ENCODE assay signal across 9 cellular contexts in the genomic region with DNA sequence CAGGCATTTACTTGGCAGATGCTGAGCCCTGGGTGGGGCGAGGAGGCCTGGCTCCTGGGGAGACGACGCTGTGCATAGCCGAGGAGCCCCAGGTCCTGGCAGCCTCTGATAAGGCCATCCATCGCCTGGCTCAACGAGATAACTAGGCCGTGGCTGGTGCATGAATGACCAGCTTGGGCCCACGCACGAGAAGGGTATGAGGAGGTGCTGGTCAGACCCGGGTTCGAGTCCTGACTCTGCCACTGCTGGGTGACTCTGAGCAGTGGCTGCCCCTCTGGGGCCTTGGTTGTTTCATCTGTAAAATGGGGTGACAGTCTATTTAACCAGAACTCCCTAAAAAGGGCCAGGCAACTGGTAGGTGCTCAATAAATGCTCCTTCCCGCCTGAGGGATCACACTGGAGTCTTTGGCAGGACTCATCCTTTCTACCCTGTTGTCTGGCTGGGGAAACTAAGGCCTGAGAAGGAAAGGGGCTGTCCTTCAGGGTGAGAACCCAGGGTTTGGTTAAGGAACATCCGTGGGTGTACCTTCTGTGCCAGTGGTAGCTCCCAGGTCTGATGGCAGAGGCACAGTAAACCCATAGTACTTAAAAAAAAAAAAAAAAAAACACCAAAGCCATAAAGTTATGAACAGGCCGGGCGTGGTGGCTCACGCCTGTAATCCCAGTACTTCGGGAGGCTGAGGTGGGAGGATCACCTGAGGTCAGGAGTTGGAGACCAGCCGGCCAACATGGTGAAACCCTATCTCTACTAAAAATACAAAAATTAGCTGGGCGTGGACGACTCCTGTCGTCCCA. TPM values are rescaled to one million over a fixed set of nuclear protein-coding genes. Genes with fewer than 3 reads are reported as not detected.
DNase-seq lines count a peak whose midpoint lies in the region; ATAC-seq and TF ChIP-seq lines count a peak whose summit lies in the region.
"Had no signal": no experiment of that assay in that cellular context is flagged by ENCODE, and none has a peak within 500 bp of the region (broad histone marks: within the 10 kb centered on the region; RNA-seq: fewer than 3 reads in every experiment).

No MANE protein-coding gene starts in this region.

- H3K9me3 ChIP-seq in heart right ventricle = no peaks in the 10 kb centered on the region
- no peaks in the 10 kb centered on the region for H3K9me3 ChIP-seq in adipocyte (ENCODE audit: control insufficient read depth, low read length)
- no peaks in the 10 kb centered on the region for H3K9me3 ChIP-seq in muscle layer of colon (ENCODE audit: low read length)
- no peaks in the 10 kb centered on the region for H3K9me3 ChIP-seq in vagina

- no peak for DNase-seq in heart right ventricle
- no peak for DNase-seq in Right ventricle myocardium superior
- no peak for DNase-seq in adipocyte (ENCODE audit: low read depth)
- DNase-seq in vagina (ENCODE audit: extremely low spot score in 2 of 2) = no peak
- no peak for DNase-seq in NCI-H526 (lab: John Stamatoyannopoulos, UW)
- no peak for DNase-seq in SIG-M5 treated with dmso at 0.1 percent for 504 hours (lab: John Stamatoyannopoulos, UW; ENCODE audit: unreplicated experiment)
- DNase-seq in nucleus accumbens (lab: John Stamatoyannopoulos, UW) = no peak

- no peak for TF ChIP-seq CTCF in heart right ventricle (IDR thresholded peaks at IDR 0.05)
- TF ChIP-seq CTCF in vagina (IDR thresholded peaks at IDR 0.05) = no peak

- intact Hi-C loops in heart right ventricle (cut with DNase I) (loop anchor here in 7 of 10 donors (5.0 to 10.0 kb wide), 5 partner anchors 63 to 143 kb away; partner anchors contain the start of genes RPL18A (in 1 of the 7) and SLC5A5 (in 1 of the 7)), Right ventricle myocardium superior (cut with DNase I) (loop anchor here (10.0 kb wide), 1 partner anchor 135 kb away; no protein-coding TSS in a partner anchor), vagina (cut with DNase I) (loop anchor here (5.0 to 10.0 kb wide), 2 partner anchors 58 to 135 kb away; no protein-coding TSS in a partner anchor)

- H3K9ac ChIP-seq in adipocyte (ENCODE audit: low read length) = peak overlapping the region; percentile 54
- no peak overlapping the region for H3K9ac ChIP-seq in muscle layer of colon (ENCODE audit: low read length)

- peaks cover 0 to 8% (median 0%) of the 10 kb centered on the region in 9 donors for H3K36me3 ChIP-seq in heart right ventricle
- H3K36me3 ChIP-seq in adipocyte (ENCODE audit: control insufficient read depth, insufficient read depth, low read length, severe bottlenecking) = no peaks in the 10 kb centered on the region
- no peaks in the 10 kb centered on the region for H3K36me3 ChIP-seq in muscle layer of colon (ENCODE audit: insufficient read depth, low read length)
- H3K36me3 ChIP-seq in vagina = no peaks in the 10 kb centered on the region
- H3K36me3 ChIP-seq: cardiac muscle cell had no signal

- H3K4me1 ChIP-seq in heart right ventricle (peaks cover 0 to 31% (median 16%) of the 10 kb centered on the region in 9 donors), adipocyte (ENCODE audit: control insufficient read depth, insufficient read depth, low read length) (peaks cover 7% of the 10 kb centered on the region), muscle layer of colon (ENCODE audit: insufficient read depth, low read length) (peaks cover 7% of the 10 kb centered on the region), vagina (peaks cover 29% of the 10 kb centered on the region)

- H3K27me3 ChIP-seq in heart right ventricle = peaks cover 0 to 10% (median 0%) of the 10 kb centered on the region in 7 donors
- H3K27me3 ChIP-seq in adipocyte (replicated peaks; ENCODE audit: control insufficient read depth, insufficient read depth, low read length) = no peaks in the 10 kb centered on the region
- no peaks in the 10 kb centered on the region for H3K27me3 ChIP-seq in muscle layer of colon (ENCODE audit: control insufficient read depth in 1 of 2, insufficient read depth in 2 of 2, low read length in 2 of 2)
- H3K27me3 ChIP-seq in vagina = no peaks in the 10 kb centered on the region

- peak overlapping the region in 3 of 10 donors; percentile 71 to 82 (median 80) for H3K4me3 ChIP-seq in heart right ventricle
- no peak overlapping the region for H3K4me3 ChIP-seq in adipocyte (ENCODE audit: low read length)
- no peak overlapping the region for H3K4me3 ChIP-seq in muscle layer of colon (ENCODE audit: low read depth in 1 of 2, low read length in 2 of 2)
- H3K4me3 ChIP-seq in vagina = peak overlapping the region; percentile 70 to 74

- TF ChIP-seq POLR2A in vagina (IDR thresholded peaks at IDR 0.05) = no peak

- H3K27ac ChIP-seq in heart right ventricle (peak overlapping the region; percentile 80 to 96 (median 92)), muscle layer of colon (ENCODE audit: low read depth, low read length) (peak overlapping the region; percentile 61), vagina (peak overlapping the region; percentile 90)
- H3K27ac ChIP-seq: cardiac muscle cell had no signal

- ATAC-seq in heart right ventricle = no peak
- no peak for ATAC-seq in Right ventricle myocardium superior (ENCODE audit: poor library complexity)

- WGBS in heart right ventricle, 2 donors = 83 to 86% methylated on average over 21 of the region's 21 CpGs

RNA-seq across cellular contexts. Expression of gene ARRDC2, which starts 8.1 kb away (rescaled TPM):
- 10 to 100 TPM in 5 of 10 donors, 1 to 10 TPM in 5; 4.8 to 22.4 (median 10.0) TPM for total RNA-seq in heart right ventricle
- 10 to 100 TPM; 19.3 to 45.5 TPM for polyA plus RNA-seq in heart right ventricle
- 19.1 TPM for total RNA-seq in Right ventricle myocardium superior
- 54.5 TPM for total RNA-seq in vagina

RNA-seq across cellular contexts. Expression of gene KCNN1, which starts 33.0 kb away (rescaled TPM):
- total RNA-seq in heart right ventricle (under 1 TPM in 1 of 10 donors, not detected in 9; 0.72 TPM), Right ventricle myocardium superior (not detected), vagina (1.5 TPM)
- polyA plus RNA-seq in heart right ventricle = not detected

Comparison
In these comparisons a context has a peak if more than half of its experiments do, and no peak if none do; other contexts are left out.
1. H3K4me3 ChIP-seq: peak in vagina (2 of 2); none in adipocyte (single experiment) and muscle layer of colon (0 of 2).
2. Peak in every context shown above with its lines, with median percentiles within 50 percentile points of each other: H3K27ac ChIP-seq.